In the genomic region with DNA sequence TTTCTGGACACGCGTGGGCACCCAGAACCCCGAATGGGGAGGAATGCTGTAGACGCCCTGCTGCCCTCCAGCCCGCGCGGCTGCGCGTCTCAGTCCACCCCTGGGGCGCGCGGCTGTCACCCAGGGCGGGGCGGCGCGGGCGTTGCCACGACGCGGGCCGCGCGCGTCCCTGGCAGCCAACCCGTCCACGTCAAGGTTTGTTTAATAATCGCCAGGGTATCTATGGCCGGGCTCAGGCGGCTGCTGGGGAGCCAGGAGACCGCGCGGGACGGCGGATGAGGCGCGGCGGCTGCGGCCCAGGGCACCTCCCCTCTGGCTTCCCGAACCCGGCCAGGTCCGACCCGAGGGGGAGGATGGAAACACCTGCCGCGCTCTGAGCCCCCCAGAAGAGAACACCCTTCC, we compare ENCODE assay signal across 8 cellular contexts. TPM values are rescaled to one million over a fixed set of nuclear protein-coding genes. Genes with fewer than 3 reads are reported as not detected.
DNase-seq lines count a peak whose midpoint lies in the region; ATAC-seq lines count a peak whose summit lies in the region.

A gene with protein sequence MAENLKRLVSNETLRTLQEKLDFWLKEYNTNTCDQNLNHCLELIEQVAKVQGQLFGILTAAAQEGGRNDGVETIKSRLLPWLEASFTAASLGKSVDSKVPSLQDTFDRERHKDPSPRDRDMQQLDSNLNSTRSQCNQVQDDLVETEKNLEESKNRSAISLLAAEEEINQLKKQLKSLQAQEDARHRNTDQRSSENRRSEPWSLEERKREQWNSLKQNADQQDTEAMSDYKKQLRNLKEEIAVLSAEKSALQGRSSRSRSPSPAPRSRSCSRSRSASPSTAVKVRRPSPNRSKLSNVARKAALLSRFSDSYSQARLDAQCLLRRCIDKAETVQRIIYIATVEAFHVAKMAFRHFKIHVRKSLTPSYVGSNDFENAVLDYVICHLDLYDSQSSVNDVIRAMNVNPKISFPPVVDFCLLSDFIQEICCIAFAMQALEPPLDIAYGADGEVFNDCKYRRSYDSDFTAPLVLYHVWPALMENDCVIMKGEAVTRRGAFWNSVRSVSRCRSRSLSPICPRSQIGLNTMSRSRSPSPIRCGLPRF (plus strand): TSS at position 92 of the 402 bp plus-strand sequence. CDS start 401 bp downstream, outside the sequence.

- intact Hi-C loops in activated CD4-positive, alpha-beta memory T cell treated with anti-CD3 and anti-CD28 coated beads for 36 hours (cut with micrococcal nuclease) = no loop called here
- intact Hi-C loops in posterior vena cava (cut with DNase I) = no loop called here

- no peak within 1 kb of the TSS for H3K27ac Mint-ChIP-seq in activated CD8-positive, alpha-beta memory T cell treated with anti-CD3 and anti-CD28 coated beads, Interleukin-2, amount 10 ng/mL, durations not matched to agents 7 days and 5 days
- no peak within 1 kb of the TSS for H3K27ac Mint-ChIP-seq in activated CD4-positive, alpha-beta memory T cell treated with anti-CD3 and anti-CD28 coated beads for 36 hours

- peak within 1 kb of the TSS; percentile 61 for H3K4me3 Mint-ChIP-seq in activated CD8-positive, alpha-beta memory T cell treated with anti-CD3 and anti-CD28 coated beads, Interleukin-2, amount 10 ng/mL, durations not matched to agents 7 days and 5 days
- peak within 1 kb of the TSS; percentile 34 for H3K4me3 Mint-ChIP-seq in activated CD4-positive, alpha-beta memory T cell treated with anti-CD3 and anti-CD28 coated beads for 36 hours

- no peak for DNase-seq in activated CD8-positive, alpha-beta memory T cell treated with anti-CD3 and anti-CD28 coated beads, Interleukin-2, amount 10 ng/mL, durations not matched to agents 7 days and 5 days
- no peak for DNase-seq in activated CD8-positive, alpha-beta memory T cell treated with anti-CD3 and anti-CD28 coated beads, Interleukin-2, amount 50 U/mL, for 4 hours
- no peak for DNase-seq in activated CD4-positive, alpha-beta memory T cell treated with anti-CD3 and anti-CD28 coated beads for 36 hours
- DNase-seq in glomerular visceral epithelial cell (ENCODE audit: extremely low spot score) = peak; percentile 39
- DNase-seq in posterior vena cava (ENCODE audit: low spot score) = peak; percentile 79
- DNase-seq in stimulated activated naive CD4-positive, alpha-beta T cell treated with Interleukin-2 at 50 U/mL for 16 hours (lab: John Stamatoyannopoulos, UW) = no peak
- no peak for DNase-seq in inferior parietal cortex (ENCODE audit: extremely low spot score)

- peaks cover 67% of the 10 kb centered on the region for H3K27me3 Mint-ChIP-seq in activated CD8-positive, alpha-beta memory T cell treated with anti-CD3 and anti-CD28 coated beads, Interleukin-2, amount 10 ng/mL, durations not matched to agents 7 days and 5 days
- peaks cover 57% of the 10 kb centered on the region for H3K27me3 Mint-ChIP-seq in activated CD4-positive, alpha-beta memory T cell treated with anti-CD3 and anti-CD28 coated beads for 36 hours

- H3K9me3 Mint-ChIP-seq in activated CD8-positive, alpha-beta memory T cell treated with anti-CD3 and anti-CD28 coated beads, Interleukin-2, amount 10 ng/mL, durations not matched to agents 7 days and 5 days (ENCODE audit: low read depth) = no peaks in the 10 kb centered on the region
- H3K9me3 Mint-ChIP-seq in activated CD4-positive, alpha-beta memory T cell treated with anti-CD3 and anti-CD28 coated beads for 36 hours = no peaks in the 10 kb centered on the region

- POLR2A ChIA-PET in activated CD4-positive, alpha-beta memory T cell treated with anti-CD3 and anti-CD28 coated beads for 36 hours (lab: Charles Lee) = no interaction called here

- peak; percentile 27 for ATAC-seq in activated CD8-positive, alpha-beta memory T cell treated with anti-CD3 and anti-CD28 coated beads, Interleukin-2, amount 10 ng/mL, durations not matched to agents 7 days and 5 days
- peak; percentile 61 for ATAC-seq in HG02759 (IDR thresholded peaks at IDR 0.05; ENCODE audit: unreplicated experiment)

- H3K4me1 Mint-ChIP-seq in activated CD8-positive, alpha-beta memory T cell treated with anti-CD3 and anti-CD28 coated beads, Interleukin-2, amount 10 ng/mL, durations not matched to agents 7 days and 5 days = peaks cover 15% of the 10 kb centered on the region
- peaks cover 14% of the 10 kb centered on the region for H3K4me1 Mint-ChIP-seq in activated CD4-positive, alpha-beta memory T cell treated with anti-CD3 and anti-CD28 coated beads for 36 hours (ENCODE audit: low read depth)

- no peaks in the 10 kb centered on the region for H3K36me3 Mint-ChIP-seq in activated CD8-positive, alpha-beta memory T cell treated with anti-CD3 and anti-CD28 coated beads, Interleukin-2, amount 10 ng/mL, durations not matched to agents 7 days and 5 days
- H3K36me3 Mint-ChIP-seq in activated CD4-positive, alpha-beta memory T cell treated with anti-CD3 and anti-CD28 coated beads for 36 hours = no peaks in the 10 kb centered on the region

- CTCF ChIA-PET in activated CD8-positive, alpha-beta memory T cell treated with anti-CD3 and anti-CD28 coated beads, Interleukin-2, amount 10 ng/mL, durations not matched to agents 7 days and 5 days (lab: Charles Lee) = no interaction called here
- CTCF ChIA-PET in activated CD4-positive, alpha-beta memory T cell treated with anti-CD3 and anti-CD28 coated beads for 36 hours (lab: Charles Lee) = no interaction called here

RNA-seq across cellular contexts. Expression of the gene that starts here (rescaled TPM):
- total RNA-seq in activated CD8-positive, alpha-beta memory T cell treated with anti-CD3 and anti-CD28 coated beads, Interleukin-2, amount 10 ng/mL, durations not matched to agents 7 days and 5 days = under 1 TPM; 0.35 to 0.53 TPM
- not detected for total RNA-seq in activated CD4-positive, alpha-beta memory T cell treated with anti-CD3 and anti-CD28 coated beads for 36 hours
- total RNA-seq in posterior vena cava = 1 to 10 TPM; 5.3 to 5.8 TPM

Comparison
In these comparisons a context has a peak if more than half of its experiments do, and no peak if none do; other contexts are left out.
1. RNA of the gene that starts here (total RNA-seq): 5.3 to 5.8 TPM in posterior vena cava; 0.35 to 0.53 TPM in activated CD8-positive, alpha-beta memory T cell treated with anti-CD3 and anti-CD28 coated beads, Interleukin-2, amount 10 ng/mL, durations not matched to agents 7 days and 5 days and not detected in activated CD4-positive, alpha-beta memory T cell treated with anti-CD3 and anti-CD28 coated beads for 36 hours; every median in the first group is over 4 times any median in the second.
2. Peak in ATAC-seq in activated CD8-positive, alpha-beta memory T cell treated with anti-CD3 and anti-CD28 coated beads, Interleukin-2, amount 10 ng/mL, durations not matched to agents 7 days and 5 days; RNA of the gene not detected or under 1 TPM.
3. DNase-seq: peak in glomerular visceral epithelial cell (single experiment) and posterior vena cava (single experiment); none in activated CD8-positive, alpha-beta memory T cell treated with anti-CD3 and anti-CD28 coated beads, Interleukin-2, amount 10 ng/mL, durations not matched to agents 7 days and 5 days (single experiment), activated CD8-positive, alpha-beta memory T cell treated with anti-CD3 and anti-CD28 coated beads, Interleukin-2, amount 50 U/mL, for 4 hours (single experiment), activated CD4-positive, alpha-beta memory T cell treated with anti-CD3 and anti-CD28 coated beads for 36 hours (single experiment), stimulated activated naive CD4-positive, alpha-beta T cell treated with Interleukin-2 at 50 U/mL for 16 hours (single experiment) and inferior parietal cortex (single experiment).